ENCODE assay signal across 33 cellular contexts in the genomic region with DNA sequence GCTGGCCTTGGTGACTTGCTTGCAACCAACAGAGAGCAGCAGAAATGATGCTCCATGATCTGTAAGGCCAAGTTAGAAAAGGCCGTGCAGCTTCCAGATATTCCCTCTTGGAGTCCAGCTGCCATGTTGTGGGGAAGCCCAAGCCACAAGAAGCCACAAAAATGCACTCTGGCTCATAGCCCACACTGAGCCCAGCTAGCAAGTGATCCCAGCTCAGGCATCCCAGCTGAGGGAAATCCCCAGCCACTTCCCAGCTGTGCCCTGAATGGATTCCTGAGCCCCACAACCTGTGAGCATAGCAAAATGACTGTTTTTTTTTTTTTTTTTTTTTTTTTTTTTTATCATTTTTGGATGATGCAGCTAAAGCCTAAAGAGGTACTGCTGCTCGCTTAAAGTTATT. TPM values are rescaled to one million over a fixed set of nuclear protein-coding genes. Genes with fewer than 3 reads are reported as not detected.
DNase-seq lines count a peak whose midpoint lies in the region; ATAC-seq, FAIRE-seq and TF ChIP-seq lines count a peak whose summit lies in the region.
"Had no signal": no experiment of that assay in that cellular context is flagged by ENCODE, and none has a peak within 500 bp of the region (broad histone marks: within the 10 kb centered on the region; RNA-seq: fewer than 3 reads in every experiment).

No MANE protein-coding gene starts in this region.

- H3F3A ChIP-seq in SK-N-SH (replicated peaks; ENCODE audit: insufficient read depth) = no peaks in the 10 kb centered on the region

- FAIRE-seq in urothelium cell line (lab: Jason Lieb, UNC) = no peak
- FAIRE-seq: colon, H54, small intestine, TTC549 had no signal

- H3K27ac ChIP-seq in SK-N-SH (ENCODE audit: low read depth in 2 of 2, low read length in 1 of 2) (no peak overlapping the region), fibroblast of lung (ENCODE audit: insufficient read depth, low read length) (no peak overlapping the region), prostate gland (no peak overlapping the region), right lobe of liver (no peak overlapping the region)
- H3K27ac ChIP-seq: PC-9, upper lobe of left lung had no signal

- CTCF ChIA-PET in SK-N-SH (lab: Yijun Ruan, JAX) = interaction anchor here (1.4 to 5.1 kb wide), 3 partner anchors 11 to 201 kb away, joined by 4 to 36 read pairs (median 7); partner anchors contain the start of gene SDK1

- no peak overlapping the region for H3K9ac ChIP-seq in SK-N-SH
- H3K9ac ChIP-seq in fibroblast of lung (ENCODE audit: insufficient read depth, low read length) = no peak overlapping the region

- WGBS in SK-N-SH (ENCODE audit: low lambda C conversion rate) = 13% methylated on average over 2 of the region's 2 CpGs
- WGBS in prostate gland = 94% methylated on average over 2 of the region's 2 CpGs
- 68% methylated on average over 2 of the region's 2 CpGs for WGBS in right lobe of liver (ENCODE audit: insufficient coverage, low coverage, low lambda C conversion rate, missing lambda C conversion rate)

- TF ChIP-seq CTCF in SK-N-SH (IDR thresholded peaks at IDR 0.05) (no peak), fibroblast of lung (conservative IDR thresholded peaks at IDR 0.05 in 1 of 2, IDR thresholded peaks at IDR 0.05 in 1 of 2; ENCODE audit: low read depth in 1 of 2, low read length in 2 of 2) (no peak), prostate gland (IDR thresholded peaks at IDR 0.05) (no peak), right lobe of liver (IDR thresholded peaks at IDR 0.05) (no peak)

- POLR2A ChIA-PET in SK-N-SH (lab: Yijun Ruan, JAX) = interaction anchor here (0.6 kb wide), 2 partner anchors 9 to 29 kb away, joined by 3 to 6 read pairs; no protein-coding TSS in a partner anchor

- H3K36me3 ChIP-seq in SK-N-SH (replicated peaks in 1 of 2; ENCODE audit: control insufficient read depth in 1 of 2, insufficient read depth in 2 of 2, low read length in 1 of 2) = no peaks in the 10 kb centered on the region
- no peaks in the 10 kb centered on the region for H3K36me3 ChIP-seq in fibroblast of lung (ENCODE audit: control insufficient read depth, insufficient read depth, low read length)
- H3K36me3 ChIP-seq in prostate gland = no peaks in the 10 kb centered on the region
- no peaks in the 10 kb centered on the region for H3K36me3 ChIP-seq in right lobe of liver
- H3K36me3 ChIP-seq: upper lobe of left lung had no signal

- no peak for ATAC-seq in SK-N-SH treated with all-trans-retinoic acid at 6 μM for 48 hours
- no peak for ATAC-seq in right lobe of liver
- ATAC-seq in HG02571 (IDR thresholded peaks at IDR 0.05; ENCODE audit: unreplicated experiment) = no peak
- ATAC-seq: activated CD8-positive, alpha-beta T cell treated with anti-CD3 and anti-CD28 coated beads for 36 hours; left colon; T-cell had no signal

- intact Hi-C loops in prostate gland (cut with DNase I) (no loop called here), right lobe of liver (cut with DNase I) (no loop called here)

- no peak for TF ChIP-seq RAD21 in SK-N-SH (IDR thresholded peaks at IDR 0.05; ENCODE audit: low read length)

- H3K4me2 ChIP-seq in SK-N-SH (no peak overlapping the region), fibroblast of lung (ENCODE audit: extremely low read depth, insufficient read depth, low read length) (no peak overlapping the region)
- H3K4me2 ChIP-seq: PC-9 had no signal

- H3K9me3 ChIP-seq in SK-N-SH (no peaks in the 10 kb centered on the region), fibroblast of lung (ENCODE audit: control insufficient read depth, insufficient read depth, low read depth, low read length) (no peaks in the 10 kb centered on the region), prostate gland (no peaks in the 10 kb centered on the region), right lobe of liver (no peaks in the 10 kb centered on the region)

- H2AFZ ChIP-seq in SK-N-SH (ENCODE audit: low read depth) = no peak overlapping the region
- no peak overlapping the region for H2AFZ ChIP-seq in fibroblast of lung (ENCODE audit: low read length)
- H2AFZ ChIP-seq: PC-9 had no signal

- TF ChIP-seq POLR2A in prostate gland (IDR thresholded peaks at IDR 0.05) = no peak
- no peak for TF ChIP-seq POLR2A in right lobe of liver (IDR thresholded peaks at IDR 0.05)

- no peaks in the 10 kb centered on the region for H3K9me2 ChIP-seq in SK-N-SH

- no peak for TF ChIP-seq EP300 in SK-N-SH (IDR thresholded peaks at IDR 0.05; ENCODE audit: borderline replicate concordance in 1 of 2, low read depth in 1 of 2, low read length in 1 of 2)

- DNase-seq in SK-N-SH (no peak), RPMI7951 (ENCODE audit: low read depth) (peak; percentile 97), fibroblast of lung (ENCODE audit: low read depth in 2 of 2) (peak; percentile 57 to 88), urothelium cell line (ENCODE audit: low spot score) (peak; percentile 88), prostate gland (ENCODE audit: low spot score) (no peak), right lobe of liver (no peak)
- DNase-seq: 8988T; activated CD4-positive, CD25-positive, alpha-beta regulatory T cell treated with anti-CD3 and anti-CD28 coated beads, Interleukin-2, amount 50 U/mL, for 72 hours; activated CD8-positive, alpha-beta T cell treated with anti-CD3 and anti-CD28 coated beads for 36 hours; activated effector memory CD4-positive, alpha-beta T cell treated with Interleukin-2 at 50 U/mL for 16 hours; activated naive CD8-positive, alpha-beta T cell treated with anti-CD3 and anti-CD28 coated beads, Interleukin-2, amount 10 ng/mL, durations not matched to agents 7 days and 5 days; activated T-cell treated with anti-CD3 and anti-CD28 coated beads for 4 hours; AML-193; CD4-positive, alpha-beta memory T cell; effector memory CD4-positive, alpha-beta T cell; GF-D8; left colon; MM.1S; naive B cell; NCI-H1436 treated with DMSO at 0.1 percent for 48 hours; NCI-H510A treated with DMSO at 0.1 percent for 48 hours; SIG-M5; small intestine; stimulated activated CD4-positive, alpha-beta T cell treated with anti-CD3 and anti-CD28 coated beads, Interleukin-1b, Interleukin-23, amount 100 ng/mL, for 48 hours; T-cell; upper lobe of left lung had no signal

- no peak overlapping the region for H3K4me3 ChIP-seq in SK-N-SH (ENCODE audit: low read depth in 2 of 2, low read length in 1 of 2)
- H3K4me3 ChIP-seq in fibroblast of lung (replicated peaks in 1 of 4; ENCODE audit: control extremely low read depth in 1 of 4, insufficient read depth in 1 of 4, low read depth in 3 of 4, low read length in 4 of 4) = no peak overlapping the region
- H3K4me3 ChIP-seq in prostate gland = no peak overlapping the region
- H3K4me3 ChIP-seq in right lobe of liver = no peak overlapping the region
- H3K4me3 ChIP-seq: PC-9, upper lobe of left lung had no signal

- no peaks in the 10 kb centered on the region for H3K4me1 ChIP-seq in SK-N-SH (ENCODE audit: control insufficient read depth in 1 of 2, insufficient read depth in 2 of 2, low read depth in 1 of 2, low read length in 1 of 2)
- H3K4me1 ChIP-seq in fibroblast of lung (ENCODE audit: control insufficient read depth, extremely low read depth, insufficient read depth, low read length) = no peaks in the 10 kb centered on the region
- no peaks in the 10 kb centered on the region for H3K4me1 ChIP-seq in prostate gland (replicated peaks)
- no peaks in the 10 kb centered on the region for H3K4me1 ChIP-seq in right lobe of liver
- H3K4me1 ChIP-seq: upper lobe of left lung had no signal

- H4K20me1 ChIP-seq in SK-N-SH (ENCODE audit: insufficient read depth) (no peaks in the 10 kb centered on the region), fibroblast of lung (ENCODE audit: control insufficient read depth, extremely low read depth, insufficient read depth, low read length) (no peaks in the 10 kb centered on the region)

- H3K79me2 ChIP-seq in SK-N-SH (ENCODE audit: insufficient read depth) = no peaks in the 10 kb centered on the region
- H3K79me2 ChIP-seq in fibroblast of lung (ENCODE audit: control insufficient read depth, insufficient read depth, low read length) = no peaks in the 10 kb centered on the region

- no peaks in the 10 kb centered on the region for H3K27me3 ChIP-seq in SK-N-SH (ENCODE audit: insufficient read depth)
- H3K27me3 ChIP-seq in fibroblast of lung (ENCODE audit: control insufficient read depth, insufficient read depth, low read length) = no peaks in the 10 kb centered on the region
- H3K27me3 ChIP-seq in prostate gland (replicated peaks; ENCODE audit: insufficient read depth) = no peaks in the 10 kb centered on the region
- no peaks in the 10 kb centered on the region for H3K27me3 ChIP-seq in right lobe of liver
- H3K27me3 ChIP-seq: upper lobe of left lung had no signal

TF ChIP-seq in SK-N-SH treated with all-trans-retinoic acid at 6 μM for 48 hours, 23 proteins besides CTCF, POLR2A, EP300 and RAD21:
- TF ChIP-seq ZNF565 (CRISPR knock-in tag; conservative IDR thresholded peaks at IDR 0.05; ENCODE audit: low read depth) (peak; percentile 95), ISL1 (CRISPR knock-in tag; IDR thresholded peaks at IDR 0.05) (no peak)

TF ChIP-seq in SK-N-SH, 30 proteins besides CTCF, POLR2A, EP300 and RAD21 (continues in another document):
- TF ChIP-seq, protein P1, sequence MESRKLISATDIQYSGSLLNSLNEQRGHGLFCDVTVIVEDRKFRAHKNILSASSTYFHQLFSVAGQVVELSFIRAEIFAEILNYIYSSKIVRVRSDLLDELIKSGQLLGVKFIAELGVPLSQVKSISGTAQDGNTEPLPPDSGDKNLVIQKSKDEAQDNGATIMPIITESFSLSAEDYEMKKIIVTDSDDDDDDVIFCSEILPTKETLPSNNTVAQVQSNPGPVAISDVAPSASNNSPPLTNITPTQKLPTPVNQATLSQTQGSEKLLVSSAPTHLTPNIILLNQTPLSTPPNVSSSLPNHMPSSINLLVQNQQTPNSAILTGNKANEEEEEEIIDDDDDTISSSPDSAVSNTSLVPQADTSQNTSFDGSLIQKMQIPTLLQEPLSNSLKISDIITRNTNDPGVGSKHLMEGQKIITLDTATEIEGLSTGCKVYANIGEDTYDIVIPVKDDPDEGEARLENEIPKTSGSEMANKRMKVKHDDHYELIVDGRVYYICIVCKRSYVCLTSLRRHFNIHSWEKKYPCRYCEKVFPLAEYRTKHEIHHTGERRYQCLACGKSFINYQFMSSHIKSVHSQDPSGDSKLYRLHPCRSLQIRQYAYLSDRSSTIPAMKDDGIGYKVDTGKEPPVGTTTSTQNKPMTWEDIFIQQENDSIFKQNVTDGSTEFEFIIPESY (IDR thresholded peaks at IDR 0.05; ENCODE audit: borderline replicate concordance, low read depth) = no peak
- no peak for TF ChIP-seq EZH2phosphoT487 (IDR thresholded peaks at IDR 0.05; ENCODE audit: borderline replicate concordance, low read depth)
- TF ChIP-seq RXRA (IDR thresholded peaks at IDR 0.05; ENCODE audit: borderline replicate concordance, low read depth) = no peak

RNA-seq across cellular contexts. Expression of gene SDK1, which starts 11.1 kb away (rescaled TPM):
- polyA plus RNA-seq in SK-N-SH (2012; rRNA removed) = 0.96 and 1.2 TPM in 2 replicates
- polyA plus RNA-seq in SK-N-SH (2012; cell fraction: cytosol; rRNA removed) = 0.51 and 0.87 TPM in 2 replicates
- 4.8 and 5.5 TPM in 2 replicates for polyA plus RNA-seq in SK-N-SH (2012; cell fraction: nucleus; rRNA removed)
- total RNA-seq in RPMI7951 (2014; rRNA removed; shearing (Covaris generic)) = 0.68 and 3.1 TPM in 2 replicates
- total RNA-seq in fibroblast of lung = 3.6 and 8.6 TPM in 2 replicates
- polyA plus RNA-seq in fibroblast of lung = 1.0 and 2.5 TPM in 2 replicates
- polyA plus RNA-seq in fibroblast of lung (2012) = 2.2 and 4.1 TPM in 2 replicates
- polyA minus RNA-seq in fibroblast of lung (ENCODE audit: low replicate concordance) = 3.0 and 18.7 TPM in 2 replicates
- 10 to 100 TPM in 1 of 2 donors, 1 to 10 TPM in 1; 4.8 to 13.2 TPM for total RNA-seq in prostate gland
- 1 to 10 TPM in 2 of 6 experiments, under 1 TPM in 4; 0.07 to 1.4 (median 0.65) TPM for total RNA-seq in right lobe of liver
- total RNA-seq: PC-9 had no signal
- polyA plus RNA-seq: CD4-positive, alpha-beta memory T cell; IgD-negative memory B cell had no signal

Comparison
In these comparisons a context has a peak if more than half of its experiments do, and no peak if none do; other contexts are left out.
1. DNase-seq: peak in RPMI7951 (single experiment), fibroblast of lung (2 of 2) and urothelium cell line (single experiment); none in SK-N-SH (single experiment), prostate gland (single experiment) and right lobe of liver (0 of 3).